18 cellular contexts compared by ENCODE assay signal in the genomic region with DNA sequence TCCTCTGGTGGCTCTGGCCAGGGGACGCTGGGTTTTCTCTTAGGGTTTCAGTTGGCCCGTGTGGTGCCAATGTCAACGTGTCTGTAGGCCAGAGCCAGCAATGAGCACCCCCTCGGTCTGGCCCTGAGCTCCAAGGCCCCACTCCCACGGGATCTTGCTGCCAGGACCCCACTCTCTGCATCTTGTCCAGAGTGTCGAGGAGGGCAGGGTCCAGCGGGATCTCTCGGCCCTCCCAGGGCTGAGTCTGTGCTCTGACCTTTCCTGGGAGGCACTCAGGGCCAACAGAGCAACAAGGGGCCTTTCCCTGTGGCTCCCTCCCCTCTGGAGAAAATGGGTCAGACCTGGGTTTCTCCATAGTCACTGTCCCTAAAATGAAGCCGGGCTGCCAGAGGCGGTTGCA.
A peak's percentile ranks its signal among the peaks of the same experiment; 100 is the strongest.
DNase-seq lines count a peak whose midpoint lies in the region; ATAC-seq and TF ChIP-seq lines count a peak whose summit lies in the region.
"Had no signal": no experiment of that assay in that cellular context is flagged by ENCODE, and none has a peak within 500 bp of the region (broad histone marks: within the 10 kb centered on the region; RNA-seq: fewer than 3 reads in every experiment).

No MANE protein-coding gene starts in this region.

- H3K9me2 ChIP-seq in MM.1S (replicated peaks; ENCODE audit: insufficient read depth, low read length): no peaks in the 10 kb centered on the region

- no peak overlapping the region for H3K9ac ChIP-seq in MM.1S (ENCODE audit: low read length)

- no peak overlapping the region for H3K4me2 ChIP-seq in MM.1S (ENCODE audit: low read depth, low read length)

- H2AFZ ChIP-seq in MM.1S (ENCODE audit: low read length): no peak overlapping the region

- no peaks in the 10 kb centered on the region for H3K79me2 ChIP-seq in MM.1S (ENCODE audit: low read length)

- H3K27ac Mint-ChIP-seq in activated T-helper 17 cell treated with anti-CD3 and anti-CD28 coated beads, Interleukin-2, amount 50 U/mL, for 72 hours: peak overlapping the region; percentile 77
- peak overlapping the region; percentile 71 to 99 (median 94) for H3K27ac Mint-ChIP-seq in naive B cell
- peak overlapping the region; percentile 72 to 96 for H3K27ac Mint-ChIP-seq in stimulated activated naive CD8-positive, alpha-beta T cell treated with anti-CD3 and anti-CD28 coated beads, Interleukin-15, amount 100 ng/mL, for 72 hours

- H3K27me3 ChIP-seq in MM.1S (replicated peaks; ENCODE audit: insufficient read depth, low read length): no peaks in the 10 kb centered on the region

- ATAC-seq in Right ventricle myocardium inferior (no peak), naive B cell (ENCODE audit: low read depth in 2 of 2) (no peak), HG03196 (IDR thresholded peaks at IDR 0.05; ENCODE audit: unreplicated experiment) (no peak)
- no peak for ATAC-seq in activated T-helper 17 cell treated with anti-CD3 and anti-CD28 coated beads, Interleukin-2, amount 50 U/mL, for 72 hours (replicated peaks)
- no peak for ATAC-seq in stimulated activated naive CD8-positive, alpha-beta T cell treated with anti-CD3 and anti-CD28 coated beads, Interleukin-15, amount 100 ng/mL, for 72 hours

- no peaks in the 10 kb centered on the region for H3K36me3 ChIP-seq in MM.1S (replicated peaks; ENCODE audit: insufficient read depth, low read length)

- peak overlapping the region; percentile 79 for H3K4me3 Mint-ChIP-seq in activated T-helper 17 cell treated with anti-CD3 and anti-CD28 coated beads, Interleukin-2, amount 50 U/mL, for 72 hours
- peak overlapping the region; percentile 47 to 90 (median 78) for H3K4me3 Mint-ChIP-seq in naive B cell
- peak overlapping the region; percentile 85 to 90 for H3K4me3 Mint-ChIP-seq in stimulated activated naive CD8-positive, alpha-beta T cell treated with anti-CD3 and anti-CD28 coated beads, Interleukin-15, amount 100 ng/mL, for 72 hours

- H4K20me1 ChIP-seq in MM.1S (ENCODE audit: insufficient read depth, low read length): no peaks in the 10 kb centered on the region

- no peaks in the 10 kb centered on the region for H3K4me1 ChIP-seq in MM.1S (ENCODE audit: low read length)
- H3K4me1 ChIP-seq: Caco-2 had no signal

- peaks cover 11% of the 10 kb centered on the region for H3K36me3 Mint-ChIP-seq in activated T-helper 17 cell treated with anti-CD3 and anti-CD28 coated beads, Interleukin-2, amount 50 U/mL, for 72 hours (ENCODE audit: low read depth)
- peaks cover 11 to 22% of the 10 kb centered on the region in 2 donors for H3K36me3 Mint-ChIP-seq in naive B cell

- H3K4me1 Mint-ChIP-seq in activated T-helper 17 cell treated with anti-CD3 and anti-CD28 coated beads, Interleukin-2, amount 50 U/mL, for 72 hours: peaks cover 20% of the 10 kb centered on the region
- H3K4me1 Mint-ChIP-seq in naive B cell: peaks cover 50 to 67% (median 59%) of the 10 kb centered on the region in 3 donors
- peaks cover 28% of the 10 kb centered on the region for H3K4me1 Mint-ChIP-seq in stimulated activated naive CD8-positive, alpha-beta T cell treated with anti-CD3 and anti-CD28 coated beads, Interleukin-15, amount 100 ng/mL, for 72 hours

- DNase-seq in cardiac septum (ENCODE audit: low spot score): peak; percentile 47
- no peak for DNase-seq in Right ventricle myocardium inferior (ENCODE audit: missing footprints)
- no peak for DNase-seq in naive B cell
- no peak for DNase-seq in stimulated activated naive CD8-positive, alpha-beta T cell treated with anti-CD3 and anti-CD28 coated beads, Interleukin-15, amount 100 ng/mL, for 72 hours
- DNase-seq in iPS-NIHi7 (ENCODE audit: extremely low spot score): no peak
- no peak for DNase-seq in MM.1S
- DNase-seq: activated CD4-positive, CD25-positive, alpha-beta regulatory T cell; activated CD8-positive, alpha-beta memory T cell treated with anti-CD3 and anti-CD28 coated beads, Interleukin-2, amount 50 U/mL, for 4 hours; Caco-2; GDM1; kidney glomerular epithelial cell; mesendoderm; NCI-H1694 treated with DMSO at 0.1 percent for 48 hours; NCI-H446; substantia nigra; T-helper 2 cell had no signal

- no peaks in the 10 kb centered on the region for H3K9me3 ChIP-seq in MM.1S (replicated peaks; ENCODE audit: insufficient read depth, low read length)
- H3K9me3 ChIP-seq: Caco-2 had no signal

- H3K27ac ChIP-seq in MM.1S (ENCODE audit: low read length): no peak overlapping the region

- no peak overlapping the region for H3K4me3 ChIP-seq in MM.1S (ENCODE audit: low read length)

- H3K9me3 Mint-ChIP-seq in activated T-helper 17 cell treated with anti-CD3 and anti-CD28 coated beads, Interleukin-2, amount 50 U/mL, for 72 hours: no peaks in the 10 kb centered on the region
- H3K9me3 Mint-ChIP-seq in naive B cell: peaks cover 0 to 2% (median 0%) of the 10 kb centered on the region in 7 donors
- peaks cover 8 to 17% of the 10 kb centered on the region in 2 donors for H3K9me3 Mint-ChIP-seq in stimulated activated naive CD8-positive, alpha-beta T cell treated with anti-CD3 and anti-CD28 coated beads, Interleukin-15, amount 100 ng/mL, for 72 hours

- no peak for TF ChIP-seq CTCF in MM.1S (IDR thresholded peaks at IDR 0.05; ENCODE audit: low read length)

- H3F3A ChIP-seq in MM.1S (ENCODE audit: insufficient read depth, low read length): no peaks in the 10 kb centered on the region

- H3K27me3 Mint-ChIP-seq in activated T-helper 17 cell treated with anti-CD3 and anti-CD28 coated beads, Interleukin-2, amount 50 U/mL, for 72 hours: no peaks in the 10 kb centered on the region
- H3K27me3 Mint-ChIP-seq in naive B cell: no peaks in the 10 kb centered on the region
- H3K27me3 Mint-ChIP-seq in stimulated activated naive CD8-positive, alpha-beta T cell treated with anti-CD3 and anti-CD28 coated beads, Interleukin-15, amount 100 ng/mL, for 72 hours: no peaks in the 10 kb centered on the region

- intact Hi-C loops in cardiac septum (cut with DNase I): no loop called here
- intact Hi-C loops in Right ventricle myocardium inferior (cut with DNase I): no loop called here
